24 cellular contexts compared by ENCODE assay signal in the genomic region with DNA sequence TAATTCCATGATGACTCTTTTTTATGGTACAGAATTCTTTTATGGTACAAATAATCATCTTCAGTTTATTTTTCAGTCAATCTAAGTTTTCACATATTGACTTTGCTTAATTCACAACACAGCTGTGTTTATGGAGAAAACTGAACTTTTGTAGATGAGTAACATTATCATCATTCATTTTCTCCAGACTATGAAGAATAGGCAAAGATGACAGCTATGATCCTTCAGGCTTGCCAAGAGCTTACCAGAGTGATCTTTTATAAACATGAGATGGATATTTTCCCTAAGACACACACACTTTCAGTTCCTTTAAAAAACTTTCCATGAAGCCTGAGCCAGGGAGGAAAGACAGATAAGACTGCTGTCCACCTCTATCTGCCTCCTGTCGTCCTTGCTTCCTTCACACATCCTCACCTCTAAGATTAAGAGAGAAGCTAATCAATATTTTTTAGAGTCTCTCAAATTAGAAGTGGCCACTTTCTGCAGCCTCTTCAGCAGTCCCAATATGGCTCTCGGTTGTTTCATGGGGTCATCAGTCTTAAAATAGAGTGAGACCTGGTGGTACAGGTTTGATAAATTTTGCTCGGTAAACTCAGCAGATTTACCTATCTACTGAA.
"Had no signal": no experiment of that assay in that cellular context is flagged by ENCODE, and none has a peak within 500 bp of the region (broad histone marks: within the 10 kb centered on the region; RNA-seq: fewer than 3 reads in every experiment).

No MANE protein-coding gene starts in this region.

- H3K4me1 ChIP-seq: breast epithelium, Peyer's patch had no signal

- H3K27me3 ChIP-seq: breast epithelium, Peyer's patch had no signal

- ATAC-seq: activated T-helper 17 cell treated with anti-CD3 and anti-CD28 coated beads, Interleukin-2, amount 50 U/mL, for 72 hours had no signal

- H3K36me3 ChIP-seq: breast epithelium, Peyer's patch had no signal

- H3K9me3 ChIP-seq: breast epithelium, Peyer's patch had no signal

- H3K27me3 Mint-ChIP-seq: activated B cell treated with CpG ODN at 0.5 μM for 24 hours; activated CD4-positive, alpha-beta memory T cell treated with anti-CD3 and anti-CD28 coated beads for 36 hours; activated CD4-positive, alpha-beta T cell treated with anti-CD3 and anti-CD28 coated beads, Interleukin-2, amount 10 ng/mL, durations not matched to agents 7 days and 5 days; central memory CD8-positive, alpha-beta T cell had no signal

- H3K27ac Mint-ChIP-seq: activated B cell treated with CpG ODN at 0.5 μM for 24 hours; activated CD4-positive, alpha-beta memory T cell treated with anti-CD3 and anti-CD28 coated beads for 36 hours; activated CD4-positive, alpha-beta T cell treated with anti-CD3 and anti-CD28 coated beads, Interleukin-2, amount 10 ng/mL, durations not matched to agents 7 days and 5 days; activated naive CD4-positive, alpha-beta T cell treated with anti-CD3 and anti-CD28 coated beads for 36 hours; activated naive CD8-positive, alpha-beta T cell; activated T-helper 17 cell treated with anti-CD3 and anti-CD28 coated beads, Interleukin-2, amount 50 U/mL, for 72 hours; T-helper 1 cell treated with Interleukin-12 subunit alpha and Interleukin-12 subunit beta and Interleukin-4 antibody, amounts not matched to agents 30 μg/mL and 1 μg/mL, for 36 hours had no signal

- DNase-seq: activated B cell treated with CpG ODN at 0.5 μM for 24 hours; activated CD4-positive, alpha-beta memory T cell treated with anti-CD3 and anti-CD28 coated beads for 36 hours; activated CD4-positive, alpha-beta T cell treated with anti-CD3 and anti-CD28 coated beads, Interleukin-2, amount 10 ng/mL, durations not matched to agents 7 days and 5 days; activated CD8-positive, alpha-beta memory T cell treated with anti-CD3 and anti-CD28 coated beads for 24 hours; activated gamma-delta T cell; activated naive CD4-positive, alpha-beta T cell treated with anti-CD3 and anti-CD28 coated beads for 36 hours; activated T-cell treated with anti-CD3 and anti-CD28 coated beads, Interleukin-2, amount 50 U/mL, for 48 hours; aorta; Kasumi-1; KBM-7; NCI-H1048; NCI-H146; NCI-H187 treated with DMSO at 0.1 percent for 48 hours; NCI-H2081 treated with DMSO at 0.1 percent for 48 hours; NCI-H446; NCI-H524; Peyer's patch; SHP77 treated with DMSO at 0.1 percent for 48 hours had no signal

- H3K27ac ChIP-seq: breast epithelium, Peyer's patch, RWPE1 had no signal

- H3K4me1 Mint-ChIP-seq: activated B cell treated with CpG ODN at 0.5 μM for 24 hours; activated CD4-positive, alpha-beta T cell treated with anti-CD3 and anti-CD28 coated beads, Interleukin-2, amount 10 ng/mL, durations not matched to agents 7 days and 5 days; activated T-helper 17 cell treated with anti-CD3 and anti-CD28 coated beads, Interleukin-2, amount 50 U/mL, for 72 hours; central memory CD8-positive, alpha-beta T cell had no signal

- H3K36me3 Mint-ChIP-seq: activated naive CD8-positive, alpha-beta T cell had no signal

- H3K4me3 ChIP-seq: breast epithelium, Peyer's patch had no signal

- H3K4me3 Mint-ChIP-seq: activated B cell treated with CpG ODN at 0.5 μM for 24 hours; activated CD4-positive, alpha-beta memory T cell treated with anti-CD3 and anti-CD28 coated beads for 36 hours; activated CD4-positive, alpha-beta T cell treated with anti-CD3 and anti-CD28 coated beads, Interleukin-2, amount 10 ng/mL, durations not matched to agents 7 days and 5 days; activated naive CD4-positive, alpha-beta T cell treated with anti-CD3 and anti-CD28 coated beads for 36 hours; activated naive CD8-positive, alpha-beta T cell; activated T-helper 17 cell treated with anti-CD3 and anti-CD28 coated beads, Interleukin-2, amount 50 U/mL, for 72 hours; central memory CD8-positive, alpha-beta T cell; T-helper 1 cell treated with Interleukin-12 subunit alpha and Interleukin-12 subunit beta and Interleukin-4 antibody, amounts not matched to agents 30 μg/mL and 1 μg/mL, for 36 hours had no signal
